8 cellular contexts compared by ENCODE assay signal in genomic region chr3:57755368-57756021, GRCh38. TPM values are rescaled to one million over a fixed set of nuclear protein-coding genes. Genes with fewer than 3 reads are reported as not detected.
DNase-seq lines count a peak whose midpoint lies in the region; ATAC-seq and TF ChIP-seq lines count a peak whose summit lies in the region.

No MANE protein-coding gene starts in this region.

- peak overlapping the region; percentile 98 for H3K4me3 ChIP-seq in BJ (ENCODE audit: low read depth, low read length)
- peak overlapping the region; percentile 82 for H3K4me3 ChIP-seq in parathyroid adenoma (ENCODE audit: low read depth, low read length)

- peak; percentile 36 for ATAC-seq in GM18508 (IDR thresholded peaks at IDR 0.05; ENCODE audit: insufficient read depth, unreplicated experiment)
- ATAC-seq in HG02973 (IDR thresholded peaks at IDR 0.05; ENCODE audit: unreplicated experiment), result peak; percentile 35

- peak overlapping the region; percentile 89 for H3K4me3 Mint-ChIP-seq in activated T-helper 2 cell treated with anti-CD3 and anti-CD28 coated beads, Interferon-gamma antibody, Interleukin-2, Interleukin-4, amounts not matched to agents 10 μg/mL and 5 μg/mL and 100 μg/mL, durations not matched to agents 14 hours and 24 hours and 36 hours (ENCODE audit: low read depth)

- no peaks in the 10 kb centered on the region for H3K9me3 ChIP-seq in parathyroid adenoma (ENCODE audit: control insufficient read depth, low read length)

- peaks cover 38% of the 10 kb centered on the region for H3K79me2 ChIP-seq in parathyroid adenoma

- peak overlapping the region; percentile 89 for H2AFZ ChIP-seq in parathyroid adenoma

- H3K4me1 Mint-ChIP-seq in activated T-helper 2 cell treated with anti-CD3 and anti-CD28 coated beads, Interferon-gamma antibody, Interleukin-2, Interleukin-4, amounts not matched to agents 10 μg/mL and 5 μg/mL and 100 μg/mL, durations not matched to agents 14 hours and 24 hours and 36 hours (ENCODE audit: low read depth), result peaks cover 26% of the 10 kb centered on the region

- peaks cover 14% of the 10 kb centered on the region for H3K4me1 ChIP-seq in parathyroid adenoma

- peaks cover 14% of the 10 kb centered on the region for H3K27me3 Mint-ChIP-seq in activated T-helper 2 cell treated with anti-CD3 and anti-CD28 coated beads, Interferon-gamma antibody, Interleukin-2, Interleukin-4, amounts not matched to agents 10 μg/mL and 5 μg/mL and 100 μg/mL, durations not matched to agents 14 hours and 24 hours and 36 hours (ENCODE audit: low read depth)

- DNase-seq in BJ (ENCODE audit: low read depth), result no peak
- peak; percentile 35 for DNase-seq in NCI-H510A (lab: John Stamatoyannopoulos, UW)
- DNase-seq in activated T-helper 2 cell treated with anti-CD3 and anti-CD28 coated beads, Interferon-gamma antibody, Interleukin-2, Interleukin-4, amounts not matched to agents 10 μg/mL and 5 μg/mL and 100 μg/mL, durations not matched to agents 14 hours and 24 hours and 36 hours (ENCODE audit: low spot score), result no peak
- DNase-seq in glomerular visceral epithelial cell (ENCODE audit: extremely low spot score), result peak; percentile 58
- DNase-seq in putamen (ENCODE audit: low spot score), result no peak

- H3K9ac ChIP-seq in parathyroid adenoma, result peak overlapping the region; percentile 79

- no peaks in the 10 kb centered on the region for H3K27me3 ChIP-seq in BJ (ENCODE audit: control insufficient read depth, insufficient read depth, low read length)
- H3K27me3 ChIP-seq in parathyroid adenoma (ENCODE audit: control insufficient read depth, insufficient read depth, low read length), result no peaks in the 10 kb centered on the region

- H3K4me2 ChIP-seq in parathyroid adenoma (ENCODE audit: low read length), result peak overlapping the region; percentile 57

- H3K9me3 Mint-ChIP-seq in activated T-helper 2 cell treated with anti-CD3 and anti-CD28 coated beads, Interferon-gamma antibody, Interleukin-2, Interleukin-4, amounts not matched to agents 10 μg/mL and 5 μg/mL and 100 μg/mL, durations not matched to agents 14 hours and 24 hours and 36 hours, result no peaks in the 10 kb centered on the region

- TF ChIP-seq CTCF in BJ (IDR thresholded peaks at IDR 0.05; ENCODE audit: insufficient read depth, low read depth, low read length) (no peak), parathyroid adenoma (IDR thresholded peaks at IDR 0.05) (peak; percentile 6)

- intact Hi-C loops in activated T-helper 2 cell treated with anti-CD3 and anti-CD28 coated beads, Interferon-gamma antibody, Interleukin-2, Interleukin-4, amounts not matched to agents 10 μg/mL and 5 μg/mL and 100 μg/mL, durations not matched to agents 14 hours and 24 hours and 36 hours (cut with micrococcal nuclease), result loop anchor here (1.0 to 5.0 kb wide), 6 partner anchors 63 to 528 kb away; partner anchors contain the start of genes APPL1, ARF4 and PDE12

- peak overlapping the region; percentile 95 for H3K27ac Mint-ChIP-seq in activated T-helper 2 cell treated with anti-CD3 and anti-CD28 coated beads, Interferon-gamma antibody, Interleukin-2, Interleukin-4, amounts not matched to agents 10 μg/mL and 5 μg/mL and 100 μg/mL, durations not matched to agents 14 hours and 24 hours and 36 hours

- POLR2A ChIA-PET in BJ (lab: Charles Lee), result interaction anchor here (0.6 to 1.2 kb wide), 2 partner anchors 158 to 565 kb away, joined by 6 to 7 read pairs; partner anchors contain the start of gene ARF4

- H3K36me3 Mint-ChIP-seq in activated T-helper 2 cell treated with anti-CD3 and anti-CD28 coated beads, Interferon-gamma antibody, Interleukin-2, Interleukin-4, amounts not matched to agents 10 μg/mL and 5 μg/mL and 100 μg/mL, durations not matched to agents 14 hours and 24 hours and 36 hours (ENCODE audit: low read depth), result peaks cover 31% of the 10 kb centered on the region

- peaks cover 2% of the 10 kb centered on the region; the same call in 1 of the 2 replicates for H3K36me3 ChIP-seq in BJ (ENCODE audit: control insufficient read depth, insufficient read depth, low read length)
- no peaks in the 10 kb centered on the region for H3K36me3 ChIP-seq in parathyroid adenoma (ENCODE audit: control insufficient read depth, insufficient read depth, low read length)

- CTCF ChIA-PET in BJ (lab: Yijun Ruan, JAX), result interaction anchor here (0.6 to 1.2 kb wide), 2 partner anchors 55 to 98 kb away, joined by 3 read pairs; no protein-coding TSS in a partner anchor

- peak overlapping the region; percentile 78 for H3K27ac ChIP-seq in parathyroid adenoma

RNA-seq across cellular contexts. Expression of gene SLMAP, which starts 0.6 kb away (rescaled TPM):
- 24.1 and 28.6 TPM in 2 replicates for polyA plus RNA-seq in BJ (2011; rRNA removed)
- 50.6 and 51.4 TPM in 2 replicates for polyA minus RNA-seq in BJ (2011; rRNA and poly(A)+ RNA removed)
- total RNA-seq in activated T-helper 2 cell treated with anti-CD3 and anti-CD28 coated beads, Interferon-gamma antibody, Interleukin-2, Interleukin-4, amounts not matched to agents 10 μg/mL and 5 μg/mL and 100 μg/mL, durations not matched to agents 14 hours and 24 hours and 36 hours, result 58.2 TPM in 2 replicates

Comparison
In these comparisons a context has a peak if more than half of its experiments do, and no peak if none do; other contexts are left out.
1. DNase-seq: peak in NCI-H510A (single experiment) and glomerular visceral epithelial cell (single experiment); none in BJ (single experiment), activated T-helper 2 cell treated with anti-CD3 and anti-CD28 coated beads, Interferon-gamma antibody, Interleukin-2, Interleukin-4, amounts not matched to agents 10 μg/mL and 5 μg/mL and 100 μg/mL, durations not matched to agents 14 hours and 24 hours and 36 hours (single experiment) and putamen (single experiment).